In genomic region chr6:107657755-107658461, GRCh38 we compare ENCODE assay signal across 8 cellular contexts.
A peak's percentile ranks its signal among the peaks of the same experiment; 100 is the strongest.
DNase-seq lines count a peak whose midpoint lies in the region; ATAC-seq lines count a peak whose summit lies in the region.

No MANE protein-coding gene starts in this region.

- peak; percentile 71 for DNase-seq in NK-92 treated with Interleukin-12 subunit alpha and Interleukin-12 subunit beta, amount 100 ng/mL, for 24 hours (lab: John Stamatoyannopoulos, UW)
- DNase-seq in NK-92 (lab: John Stamatoyannopoulos, UW; ENCODE audit: unreplicated experiment) (no peak), NCI-H69 (lab: John Stamatoyannopoulos, UW) (peak; percentile 97), Right ventricle myocardium superior (peak; percentile 55), NCI-H526 (lab: John Stamatoyannopoulos, UW) (no peak)
- peak; percentile 48 for DNase-seq in activated CD8-positive, alpha-beta memory T cell treated with anti-CD3 and anti-CD28 coated beads, Interleukin-2, amount 50 U/mL, for 4 hours
- DNase-seq in stimulated activated CD4-positive, alpha-beta T cell treated with anti-CD3 and anti-CD28 coated beads, Interleukin-15, amount 100 ng/mL, for 48 hours (ENCODE audit: low read depth in 2 of 2) = peak; percentile 51 to 53

- ATAC-seq in HG02938 (IDR thresholded peaks at IDR 0.05; ENCODE audit: unreplicated experiment) (peak; percentile 88), Right ventricle myocardium superior (ENCODE audit: poor library complexity) (peak; percentile 8)

- intact Hi-C loops in Right ventricle myocardium superior (cut with DNase I) = loop anchor here (10.0 kb wide), 1 partner anchor 163 kb away; the partner anchor contains the start of gene SOBP

Comparison
In these comparisons a context has a peak if more than half of its experiments do, and no peak if none do; other contexts are left out.
1. DNase-seq: peak in NK-92 treated with Interleukin-12 subunit alpha and Interleukin-12 subunit beta, amount 100 ng/mL, for 24 hours (single experiment), NCI-H69 (single experiment), activated CD8-positive, alpha-beta memory T cell treated with anti-CD3 and anti-CD28 coated beads, Interleukin-2, amount 50 U/mL, for 4 hours (single experiment), Right ventricle myocardium superior (single experiment) and stimulated activated CD4-positive, alpha-beta T cell treated with anti-CD3 and anti-CD28 coated beads, Interleukin-15, amount 100 ng/mL, for 48 hours (2 of 2); none in NK-92 (single experiment) and NCI-H526 (0 of 2).